ENCODE assay signal across 17 cellular contexts in the genomic region with DNA sequence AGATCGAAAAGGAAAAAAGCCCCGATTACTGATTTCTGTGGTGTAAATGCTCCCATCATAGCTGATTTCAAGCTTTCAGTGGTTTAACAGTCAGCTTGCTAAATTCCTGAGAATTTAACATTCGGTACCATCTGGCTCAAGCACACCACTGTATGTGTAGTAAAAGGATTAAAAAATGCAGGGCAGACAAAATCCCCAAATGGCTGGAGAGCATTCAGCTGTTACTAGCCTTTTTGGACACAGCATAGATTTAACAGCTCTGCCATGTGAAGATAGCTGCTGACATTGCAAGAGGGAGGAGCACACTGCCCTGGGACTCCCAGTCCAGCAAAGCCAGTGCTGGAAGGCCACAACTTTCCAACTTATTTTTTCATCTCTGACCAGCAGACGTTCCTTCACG.
DNase-seq lines count a peak whose midpoint lies in the region; ATAC-seq and TF ChIP-seq lines count a peak whose summit lies in the region.
"Had no signal": no experiment of that assay in that cellular context is flagged by ENCODE, and none has a peak within 500 bp of the region (broad histone marks: within the 10 kb centered on the region; RNA-seq: fewer than 3 reads in every experiment).

No MANE protein-coding gene starts in this region.

- H3K4me3 ChIP-seq in prostate gland: no peak overlapping the region
- H3K4me3 ChIP-seq in sigmoid colon: no peak overlapping the region
- H3K4me3 ChIP-seq: coronary artery had no signal

- H3K36me3 Mint-ChIP-seq in brain (no peaks in the 10 kb centered on the region), WTC11 (no peaks in the 10 kb centered on the region)

- H3K27ac Mint-ChIP-seq in brain (peak overlapping the region in 3 of 5 experiments; percentile 65 to 74 (median 66)), WTC11 (no peak overlapping the region)

- H3K9me3 Mint-ChIP-seq in brain (peaks cover 0 to 11% (median 6%) of the 10 kb centered on the region in 5 experiments), WTC11 (peaks cover 5% of the 10 kb centered on the region)

- H3K27me3 Mint-ChIP-seq in brain: peaks cover 3% of the 10 kb centered on the region
- H3K27me3 Mint-ChIP-seq in WTC11 (ENCODE audit: low read depth): no peaks in the 10 kb centered on the region; the same call in 1 of the 2 replicates

- DNase-seq in GM03348 (ENCODE audit: low spot score) (peak; percentile 62), left ventricle myocardium superior (no peak), prostate gland (ENCODE audit: low spot score) (peak; percentile 4), NCI-H2107 (lab: John Stamatoyannopoulos, UW) (no peak), RPMI8226 (no peak), sigmoid colon (no peak), WTC11 (ENCODE audit: low spot score) (no peak)
- DNase-seq: activated CD4-positive, alpha-beta T cell treated with anti-CD3 and anti-CD28 coated beads for 48 hours; activated naive CD4-positive, alpha-beta T cell treated with Interleukin-2 at 50 U/mL for 16 hours; COR-L47; GF-D8; kidney; NCI-H187 treated with DMSO at 0.1 percent for 48 hours; NCI-H446 treated with DMSO at 0.1 percent for 48 hours had no signal

- POLR2A ChIA-PET in WTC11 (lab: Charles Lee): no interaction called here

- TF ChIP-seq POLR2A in prostate gland (IDR thresholded peaks at IDR 0.05): no peak
- TF ChIP-seq POLR2A in sigmoid colon (IDR thresholded peaks at IDR 0.05): no peak

- TF ChIP-seq CTCF in brain (conservative IDR thresholded peaks at IDR 0.05): no peak
- TF ChIP-seq CTCF in prostate gland (IDR thresholded peaks at IDR 0.05): no peak
- TF ChIP-seq CTCF in sigmoid colon (IDR thresholded peaks at IDR 0.05): no peak
- no peak for TF ChIP-seq CTCF in WTC11 (IDR thresholded peaks at IDR 0.05)

- peaks cover 24% of the 10 kb centered on the region for H3K4me1 Mint-ChIP-seq in brain
- H3K4me1 Mint-ChIP-seq in WTC11: no peaks in the 10 kb centered on the region

- H3K36me3 ChIP-seq in prostate gland (no peaks in the 10 kb centered on the region), sigmoid colon (no peaks in the 10 kb centered on the region)

- CTCF ChIA-PET in WTC11 (lab: Charles Lee): no interaction called here

- peak; percentile 97 for ATAC-seq in left ventricle myocardium superior
- no peak for ATAC-seq in WTC11

- H3K27ac ChIP-seq in prostate gland (no peak overlapping the region), sigmoid colon (no peak overlapping the region)
- H3K27ac ChIP-seq: coronary artery, epithelial cell of prostate had no signal

- H3K4me3 Mint-ChIP-seq in brain (no peak overlapping the region), WTC11 (no peak overlapping the region)

- TF ChIP-seq EP300 in sigmoid colon (IDR thresholded peaks at IDR 0.05): no peak

- WGBS in prostate gland: 73% methylated on average over 5 of the region's 5 CpGs
- 80 to 86% methylated on average over 5 of the region's 5 CpGs for WGBS in sigmoid colon, 2 donors

- H3K4me1 ChIP-seq in prostate gland (replicated peaks) (no peaks in the 10 kb centered on the region), sigmoid colon (no peaks in the 10 kb centered on the region)

- intact Hi-C loops in left ventricle myocardium superior (cut with micrococcal nuclease) (no loop called here), prostate gland (cut with DNase I) (loop anchor here (10.0 kb wide), 1 partner anchor 114 kb away; the partner anchor contains the start of genes SEPTIN10 and SOWAHC), sigmoid colon (cut with DNase I) (no loop called here)

- H3K9me3 ChIP-seq in prostate gland (no peaks in the 10 kb centered on the region), sigmoid colon (no peaks in the 10 kb centered on the region)

- H3K27me3 ChIP-seq in prostate gland (replicated peaks; ENCODE audit: insufficient read depth): no peaks in the 10 kb centered on the region
- H3K27me3 ChIP-seq in sigmoid colon: no peaks in the 10 kb centered on the region

TF ChIP-seq in WTC11, 78 proteins besides CTCF, POLR2A, EP300 and RAD21:
- no peak for TF ChIP-seq ATF1 (CRISPR knock-in tag; IDR thresholded peaks at IDR 0.05)
- TF ChIP-seq TEAD1 (CRISPR knock-in tag; IDR thresholded peaks at IDR 0.05): no peak
- no peak for TF ChIP-seq HMGA2 (CRISPR knock-in tag; IDR thresholded peaks at IDR 0.05)
- TF ChIP-seq GTF2I (CRISPR knock-in tag; conservative IDR thresholded peaks at IDR 0.05): no peak
- no peak for TF ChIP-seq MXD4 (CRISPR knock-in tag; IDR thresholded peaks at IDR 0.05; ENCODE audit: borderline replicate concordance)
- no peak for TF ChIP-seq FOXK1 (CRISPR knock-in tag; IDR thresholded peaks at IDR 0.05)
- TF ChIP-seq GABPB1 (CRISPR knock-in tag; IDR thresholded peaks at IDR 0.05): no peak
- no peak for TF ChIP-seq MYBL2 (CRISPR knock-in tag; IDR thresholded peaks at IDR 0.05)
- TF ChIP-seq ESRRA (CRISPR knock-in tag; IDR thresholded peaks at IDR 0.05; ENCODE audit: borderline replicate concordance): no peak
- no peak for TF ChIP-seq ARID4B (CRISPR knock-in tag; IDR thresholded peaks at IDR 0.05; ENCODE audit: borderline replicate concordance)
- no peak for TF ChIP-seq FOXJ3 (CRISPR knock-in tag; IDR thresholded peaks at IDR 0.05; ENCODE audit: borderline replicate concordance)
- no peak for TF ChIP-seq ELF4 (CRISPR knock-in tag; IDR thresholded peaks at IDR 0.05; ENCODE audit: low read depth)
- no peak for TF ChIP-seq IRF1 (CRISPR knock-in tag; IDR thresholded peaks at IDR 0.05)
- no peak for TF ChIP-seq TCF7 (CRISPR knock-in tag; IDR thresholded peaks at IDR 0.05; ENCODE audit: low read depth)

Comparison
In these comparisons a context has a peak if more than half of its experiments do, and no peak if none do; other contexts are left out.
1. DNase-seq: peak in GM03348 (single experiment) and prostate gland (single experiment); none in left ventricle myocardium superior (single experiment), NCI-H2107 (single experiment), RPMI8226 (single experiment), sigmoid colon (single experiment) and WTC11 (single experiment).